Comparison of ENCODE assay signal across 15 cellular contexts in the genomic region with DNA sequence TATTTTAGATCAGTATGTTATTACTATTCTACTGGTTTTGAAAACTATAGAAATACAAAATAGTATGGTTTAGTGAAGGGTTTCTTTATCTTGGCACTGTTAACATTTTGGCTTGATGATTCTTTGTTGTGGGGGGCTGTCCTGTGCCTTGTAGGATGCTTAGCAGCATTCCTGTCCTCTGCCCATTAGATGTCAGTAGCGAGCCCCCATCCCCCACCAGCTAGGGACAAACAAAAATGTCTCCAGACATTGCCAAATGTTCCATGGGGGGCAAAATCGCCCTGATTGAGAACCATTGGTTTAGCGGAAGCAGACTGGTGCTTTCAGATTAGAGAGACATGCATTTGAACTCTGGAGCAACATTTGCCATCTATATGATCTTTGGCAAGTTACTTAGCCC. TPM values are rescaled to one million over a fixed set of nuclear protein-coding genes. Genes with fewer than 3 reads are reported as not detected.
DNase-seq lines count a peak whose midpoint lies in the region; ATAC-seq and TF ChIP-seq lines count a peak whose summit lies in the region.
"Had no signal": no experiment of that assay in that cellular context is flagged by ENCODE, and none has a peak within 500 bp of the region (broad histone marks: within the 10 kb centered on the region; RNA-seq: fewer than 3 reads in every experiment).

No MANE protein-coding gene starts in this region.

- POLR2A ChIA-PET in Panc1 (lab: Charles Lee): no interaction called here

- TF ChIP-seq CTCF in Panc1 (IDR thresholded peaks at IDR 0.05) (peak; percentile 40), fibroblast of villous mesenchyme (IDR thresholded peaks at IDR 0.05; ENCODE audit: insufficient read depth, low read depth, low read length) (peak; percentile 12)

- H3K9me3 Mint-ChIP-seq in stimulated activated naive CD8-positive, alpha-beta T cell treated with anti-CD3 and anti-CD28 coated beads, Interleukin-15, amount 100 ng/mL, for 72 hours: no peaks in the 10 kb centered on the region
- no peaks in the 10 kb centered on the region for H3K9me3 Mint-ChIP-seq in activated T-cell treated with anti-CD3 and anti-CD28 coated beads, Interleukin-2, amount 50 U/mL, for 4 hours
- H3K9me3 Mint-ChIP-seq: activated T-helper 1 cell treated with anti-CD3 and anti-CD28 coated beads, Interleukin-12 subunit alpha, Interleukin-12 subunit beta, Interleukin-2, Interleukin-4 antibody, amounts not matched to agents 30 ng/mL and 10 ng/mL and 1 ng/mL, durations not matched to agents 14 hours and 24 hours and 36 hours; memory B cell; T-helper 1 cell treated with Interleukin-12 subunit alpha and Interleukin-12 subunit beta and Interleukin-4 antibody, amounts not matched to agents 30 μg/mL and 1 μg/mL, for 36 hours had no signal

- H3K27ac Mint-ChIP-seq in stimulated activated naive CD8-positive, alpha-beta T cell treated with anti-CD3 and anti-CD28 coated beads, Interleukin-15, amount 100 ng/mL, for 72 hours: no peak overlapping the region
- H3K27ac Mint-ChIP-seq: activated T-helper 1 cell treated with anti-CD3 and anti-CD28 coated beads, Interleukin-12 subunit alpha, Interleukin-12 subunit beta, Interleukin-2, Interleukin-4 antibody, amounts not matched to agents 30 ng/mL and 10 ng/mL and 1 ng/mL, durations not matched to agents 14 hours and 24 hours and 36 hours; memory B cell; T-helper 1 cell treated with Interleukin-12 subunit alpha and Interleukin-12 subunit beta and Interleukin-4 antibody, amounts not matched to agents 30 μg/mL and 1 μg/mL, for 36 hours had no signal

- H3K9me3 ChIP-seq in Panc1 (ENCODE audit: control insufficient read depth, insufficient read depth, low read depth, low read length): no peaks in the 10 kb centered on the region
- H3K9me3 ChIP-seq: ovary had no signal

- no peaks in the 10 kb centered on the region for H3K27me3 ChIP-seq in Panc1 (ENCODE audit: control insufficient read depth, insufficient read depth, low read length)
- H3K27me3 ChIP-seq: ovary had no signal

- no peak overlapping the region for H3K27ac ChIP-seq in Panc1 (ENCODE audit: low read length)
- H3K27ac ChIP-seq: ovary had no signal

- H3K4me3 ChIP-seq in Panc1 (ENCODE audit: low read depth in 2 of 2, low read length in 2 of 2) (no peak overlapping the region), fibroblast of villous mesenchyme (ENCODE audit: low read depth, low read length) (no peak overlapping the region)
- H3K4me3 ChIP-seq: ovary had no signal

- no peaks in the 10 kb centered on the region for H3K4me1 Mint-ChIP-seq in stimulated activated naive CD8-positive, alpha-beta T cell treated with anti-CD3 and anti-CD28 coated beads, Interleukin-15, amount 100 ng/mL, for 72 hours
- H3K4me1 Mint-ChIP-seq in activated T-cell treated with anti-CD3 and anti-CD28 coated beads, Interleukin-2, amount 50 U/mL, for 4 hours (ENCODE audit: low read depth): no peaks in the 10 kb centered on the region
- H3K4me1 Mint-ChIP-seq: memory B cell had no signal

- H3K27me3 Mint-ChIP-seq in stimulated activated naive CD8-positive, alpha-beta T cell treated with anti-CD3 and anti-CD28 coated beads, Interleukin-15, amount 100 ng/mL, for 72 hours: no peaks in the 10 kb centered on the region
- no peaks in the 10 kb centered on the region for H3K27me3 Mint-ChIP-seq in activated T-cell treated with anti-CD3 and anti-CD28 coated beads, Interleukin-2, amount 50 U/mL, for 4 hours (ENCODE audit: low read depth)

- H3K36me3 Mint-ChIP-seq in activated T-cell treated with anti-CD3 and anti-CD28 coated beads, Interleukin-2, amount 50 U/mL, for 4 hours (ENCODE audit: insufficient read depth): no peaks in the 10 kb centered on the region
- H3K36me3 Mint-ChIP-seq: memory B cell had no signal

- intact Hi-C loops in Panc1 (cut with micrococcal nuclease; ENCODE audit: unreplicated experiment): no loop called here

- peak; percentile 5 for DNase-seq in stimulated activated naive CD8-positive, alpha-beta T cell treated with anti-CD3 and anti-CD28 coated beads, Interleukin-15, Interleukin-2, amounts not matched to agents 100 U/mL and 50 U/mL, for 24 hours
- no peak for DNase-seq in stimulated activated naive CD8-positive, alpha-beta T cell treated with anti-CD3 and anti-CD28 coated beads, Interleukin-15, amount 100 ng/mL, for 72 hours
- no peak for DNase-seq in Panc1 (ENCODE audit: low read depth, low spot score)
- DNase-seq in fibroblast of villous mesenchyme (ENCODE audit: low read depth): no peak
- no peak for DNase-seq in DMS153 treated with DMSO at 0.1 percent for 48 hours (lab: John Stamatoyannopoulos, UW; ENCODE audit: unreplicated experiment)
- no peak for DNase-seq in activated T-cell treated with anti-CD3 and anti-CD28 coated beads, Interleukin-2, amount 50 U/mL, for 4 hours
- DNase-seq: activated CD4-positive, alpha-beta T cell treated with anti-CD3 and anti-CD28 coated beads, Interleukin-2, amount 50 U/mL, for 1 hour; Karpas-422; ovary had no signal

- no peak for ATAC-seq in stimulated activated naive CD8-positive, alpha-beta T cell treated with anti-CD3 and anti-CD28 coated beads, Interleukin-15, Interleukin-2, amounts not matched to agents 100 U/mL and 50 U/mL, for 24 hours
- ATAC-seq in stimulated activated naive CD8-positive, alpha-beta T cell treated with anti-CD3 and anti-CD28 coated beads, Interleukin-15, amount 100 ng/mL, for 72 hours: no peak
- no peak for ATAC-seq in Panc1
- no peak for ATAC-seq in HG02973 (IDR thresholded peaks at IDR 0.05; ENCODE audit: unreplicated experiment)
- ATAC-seq in HG03432 (IDR thresholded peaks at IDR 0.05; ENCODE audit: unreplicated experiment): no peak
- no peak for ATAC-seq in activated T-cell treated with anti-CD3 and anti-CD28 coated beads, Interleukin-2, amount 50 U/mL, for 4 hours

- H3K4me3 Mint-ChIP-seq in stimulated activated naive CD8-positive, alpha-beta T cell treated with anti-CD3 and anti-CD28 coated beads, Interleukin-15, amount 100 ng/mL, for 72 hours: no peak overlapping the region
- H3K4me3 Mint-ChIP-seq in activated T-cell treated with anti-CD3 and anti-CD28 coated beads, Interleukin-2, amount 50 U/mL, for 4 hours: no peak overlapping the region
- H3K4me3 Mint-ChIP-seq: activated T-helper 1 cell treated with anti-CD3 and anti-CD28 coated beads, Interleukin-12 subunit alpha, Interleukin-12 subunit beta, Interleukin-2, Interleukin-4 antibody, amounts not matched to agents 30 ng/mL and 10 ng/mL and 1 ng/mL, durations not matched to agents 14 hours and 24 hours and 36 hours; memory B cell; T-helper 1 cell treated with Interleukin-12 subunit alpha and Interleukin-12 subunit beta and Interleukin-4 antibody, amounts not matched to agents 30 μg/mL and 1 μg/mL, for 36 hours had no signal

- CTCF ChIA-PET in Panc1 (lab: Charles Lee): no interaction called here

- in situ Hi-C loops in Panc1 (cut with HindIII; ENCODE audit: low pct_unique_long_range_greater_than_20kb, low sequenced_read_pairs): no loop called here

- H3K36me3 ChIP-seq in Panc1 (ENCODE audit: control insufficient read depth, insufficient read depth, low read length): no peaks in the 10 kb centered on the region
- H3K36me3 ChIP-seq: ovary had no signal

- no TSS peak for BruUV-seq in Panc1 (replicated peaks; lab: Mats Ljungman, UMichigan)

- no peaks in the 10 kb centered on the region for H3K4me1 ChIP-seq in Panc1 (ENCODE audit: control insufficient read depth, insufficient read depth, low read length)

RNA-seq across cellular contexts. Expression of a gene that starts 23.3 kb away (rescaled TPM):
- total RNA-seq in Panc1 (2021; ENCODE audit: unreplicated experiment) (0.57 TPM), fibroblast of villous mesenchyme (under 0.01 TPM in 1 of 2 replicates, not detected in the other)
- not detected for polyA plus RNA-seq in Panc1 (2012; ENCODE audit: insufficient read length)
- total RNA-seq in activated T-cell treated with anti-CD3 and anti-CD28 coated beads, Interleukin-2, amount 50 U/mL, for 4 hours: under 1 TPM; 0.30 to 0.53 (median 0.49) TPM
- total RNA-seq: activated T-helper 1 cell treated with anti-CD3 and anti-CD28 coated beads, Interleukin-12 subunit alpha, Interleukin-12 subunit beta, Interleukin-2, Interleukin-4 antibody, amounts not matched to agents 30 ng/mL and 10 ng/mL and 1 ng/mL, durations not matched to agents 14 hours and 24 hours and 36 hours; Daoy had no signal
